1 cellular context compared by ENCODE assay signal in genomic region chr11:116772443-116773202, GRCh38.
TF ChIP-seq lines count a peak whose summit lies in the region.

A gene with protein sequence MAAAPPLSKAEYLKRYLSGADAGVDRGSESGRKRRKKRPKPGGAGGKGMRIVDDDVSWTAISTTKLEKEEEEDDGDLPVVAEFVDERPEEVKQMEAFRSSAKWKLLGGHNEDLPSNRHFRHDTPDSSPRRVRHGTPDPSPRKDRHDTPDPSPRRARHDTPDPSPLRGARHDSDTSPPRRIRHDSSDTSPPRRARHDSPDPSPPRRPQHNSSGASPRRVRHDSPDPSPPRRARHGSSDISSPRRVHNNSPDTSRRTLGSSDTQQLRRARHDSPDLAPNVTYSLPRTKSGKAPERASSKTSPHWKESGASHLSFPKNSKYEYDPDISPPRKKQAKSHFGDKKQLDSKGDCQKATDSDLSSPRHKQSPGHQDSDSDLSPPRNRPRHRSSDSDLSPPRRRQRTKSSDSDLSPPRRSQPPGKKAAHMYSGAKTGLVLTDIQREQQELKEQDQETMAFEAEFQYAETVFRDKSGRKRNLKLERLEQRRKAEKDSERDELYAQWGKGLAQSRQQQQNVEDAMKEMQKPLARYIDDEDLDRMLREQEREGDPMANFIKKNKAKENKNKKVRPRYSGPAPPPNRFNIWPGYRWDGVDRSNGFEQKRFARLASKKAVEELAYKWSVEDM (minus strand): TSS chr11:116772987. CDS start chr11:116772964, 23 bp downstream.

TF ChIP-seq in HepG2, 621 proteins besides CTCF, POLR2A, EP300 and RAD21 (continued from another document and continues in another):
- TF ChIP-seq PAXIP1 (CRISPR knock-in tag; conservative IDR thresholded peaks at IDR 0.05): peak; percentile 53; the same call in 1 of the 2 replicates
- TF ChIP-seq HDAC2 (CRISPR knock-in tag; IDR thresholded peaks at IDR 0.05): peak; percentile 79; the same call in 1 of the 2 replicates
- TF ChIP-seq ZNF274 (CRISPR knock-in tag; IDR thresholded peaks at IDR 0.05): peak; percentile 88; the same call in 1 of the 2 replicates
- peak; percentile 88; the same call in 1 of the 2 replicates for TF ChIP-seq MIER3 (CRISPR knock-in tag; IDR thresholded peaks at IDR 0.05; ENCODE audit: borderline replicate concordance)
- TF ChIP-seq ZNF724P (CRISPR knock-in tag; IDR thresholded peaks at IDR 0.05; ENCODE audit: borderline replicate concordance): peak; percentile 86; the same call in 1 of the 2 replicates
- peak; percentile 78 for TF ChIP-seq POLR2AphosphoS5 (IDR thresholded peaks at IDR 0.05; ENCODE audit: low read depth, low read length)
- no peak for TF ChIP-seq SOX13 (IDR thresholded peaks at IDR 0.05)
- peak in 1 of 2 experiments; percentile 57; a peak in 1 of 4 replicates for TF ChIP-seq SOX13 (CRISPR knock-in tag; conservative IDR thresholded peaks at IDR 0.05 in 1 of 2, IDR thresholded peaks at IDR 0.05 in 1 of 2)
- TF ChIP-seq BORCS8-MEF2B (CRISPR knock-in tag; IDR thresholded peaks at IDR 0.05): peak; percentile 87
- peak; percentile 55; the same call in 1 of the 2 replicates for TF ChIP-seq HNF1B (CRISPR knock-in tag; IDR thresholded peaks at IDR 0.05)
- 0 out of 2 replicates have a peak, but pooled peaks have one; percentile 22 for TF ChIP-seq MIER2 (CRISPR knock-in tag; IDR thresholded peaks at IDR 0.05)
- TF ChIP-seq ZNF788 (CRISPR knock-in tag; IDR thresholded peaks at IDR 0.05; ENCODE audit: borderline replicate concordance): peak; percentile 99
- TF ChIP-seq ISX (CRISPR knock-in tag; conservative IDR thresholded peaks at IDR 0.05): 0 out of 2 replicates have a peak, but pooled peaks have one; percentile 46
- TF ChIP-seq FUBP1 (CRISPR knock-in tag; IDR thresholded peaks at IDR 0.05; ENCODE audit: borderline replicate concordance): no peak
- TF ChIP-seq ZNF329 (CRISPR knock-in tag; IDR thresholded peaks at IDR 0.05; ENCODE audit: low read depth): peak; percentile 82
- peak; percentile 82 for TF ChIP-seq GLI4 (CRISPR knock-in tag; IDR thresholded peaks at IDR 0.05; ENCODE audit: borderline replicate concordance)
- peak; percentile 94; the same call in 1 of the 2 replicates for TF ChIP-seq MTA1 (CRISPR knock-in tag; IDR thresholded peaks at IDR 0.05; ENCODE audit: borderline replicate concordance)
- 0 out of 2 replicates have a peak, but pooled peaks have one; percentile 75 for TF ChIP-seq HINFP (CRISPR knock-in tag; IDR thresholded peaks at IDR 0.05; ENCODE audit: low read depth)
- TF ChIP-seq HMGXB4 (CRISPR knock-in tag; IDR thresholded peaks at IDR 0.05; ENCODE audit: borderline replicate concordance in 1 of 2, low read depth in 1 of 2): peak; percentile 84 to 91; a peak in 3 of 4 replicates
- no peak for TF ChIP-seq ZNF75D (CRISPR knock-in tag; IDR thresholded peaks at IDR 0.05; ENCODE audit: borderline replicate concordance)
- TF ChIP-seq KLF11 (CRISPR knock-in tag; IDR thresholded peaks at IDR 0.05): 0 out of 2 replicates have a peak, but pooled peaks have one; percentile 33
- no peak for TF ChIP-seq ZNF577 (CRISPR knock-in tag; IDR thresholded peaks at IDR 0.05; ENCODE audit: borderline replicate concordance, low read depth)
- peak; percentile 33; the same call in 1 of the 2 replicates for TF ChIP-seq DZIP1 (CRISPR knock-in tag; IDR thresholded peaks at IDR 0.05)
- no peak; the same call in 1 of the 2 replicates for TF ChIP-seq LRRFIP1 (CRISPR knock-in tag; conservative IDR thresholded peaks at IDR 0.05)
- peak; percentile 92 for TF ChIP-seq MXD4 (CRISPR knock-in tag; IDR thresholded peaks at IDR 0.05)
- TF ChIP-seq PAX8 (CRISPR knock-in tag; IDR thresholded peaks at IDR 0.05; ENCODE audit: borderline replicate concordance): peak; percentile 87; the same call in 1 of the 2 replicates
- peak; percentile 48; the same call in 1 of the 2 replicates for TF ChIP-seq ZNF225 (CRISPR knock-in tag; IDR thresholded peaks at IDR 0.05)
- TF ChIP-seq ZNF12 (CRISPR knock-in tag; IDR thresholded peaks at IDR 0.05): 0 out of 2 replicates have a peak, but pooled peaks have one; percentile 7
- peak; percentile 91 for TF ChIP-seq MAZ (IDR thresholded peaks at IDR 0.05; ENCODE audit: borderline replicate concordance, low read depth, low read length)
- peak; percentile 98 for TF ChIP-seq MAZ (CRISPR knock-in tag; IDR thresholded peaks at IDR 0.05; ENCODE audit: low read depth)
- peak; percentile 59; the same call in 1 of the 2 replicates for TF ChIP-seq NR1H2 (CRISPR knock-in tag; IDR thresholded peaks at IDR 0.05; ENCODE audit: borderline replicate concordance, low read depth)
- peak; percentile 90; the same call in 1 of the 2 replicates for TF ChIP-seq KAT7 (CRISPR knock-in tag; IDR thresholded peaks at IDR 0.05; ENCODE audit: borderline replicate concordance)
- TF ChIP-seq AGO2 (optimal IDR thresholded peaks at IDR 0.05; ENCODE audit: low read depth, low read length): peak; percentile 55
- TF ChIP-seq, protein P1, sequence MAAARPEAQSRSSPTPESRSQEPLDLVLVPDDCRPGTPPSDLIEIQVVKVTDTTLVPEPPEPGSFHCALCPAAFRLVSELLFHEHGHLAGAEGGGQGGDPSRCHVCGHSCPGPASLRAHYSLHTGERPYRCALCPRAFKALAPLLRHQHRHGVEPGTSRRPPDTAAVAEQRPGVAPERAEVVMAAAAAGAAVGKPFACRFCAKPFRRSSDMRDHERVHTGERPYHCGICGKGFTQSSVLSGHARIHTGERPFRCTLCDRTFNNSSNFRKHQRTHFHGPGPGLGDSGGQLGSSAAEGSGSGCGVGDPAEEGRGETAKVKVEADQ (CRISPR knock-in tag; IDR thresholded peaks at IDR 0.05; ENCODE audit: borderline replicate concordance): peak; percentile 81; the same call in 1 of the 2 replicates
- peak; percentile 79 for TF ChIP-seq ZNF605 (CRISPR knock-in tag; IDR thresholded peaks at IDR 0.05)
- TF ChIP-seq RFXAP (CRISPR knock-in tag; IDR thresholded peaks at IDR 0.05; ENCODE audit: borderline replicate concordance): peak; percentile 91
- TF ChIP-seq ATM (IDR thresholded peaks at IDR 0.05; ENCODE audit: borderline replicate concordance): no peak
- peak; percentile 97 for TF ChIP-seq ASH2L (IDR thresholded peaks at IDR 0.05; ENCODE audit: insufficient read length, low read depth, low read length)
- peak; percentile 94 for TF ChIP-seq ZNF33A (CRISPR knock-in tag; IDR thresholded peaks at IDR 0.05; ENCODE audit: borderline replicate concordance)
